In genomic region chr16:89364603-89365002, GRCh38 we compare ENCODE assay signal across 14 cellular contexts.
DNase-seq lines count a peak whose midpoint lies in the region; ATAC-seq and TF ChIP-seq lines count a peak whose summit lies in the region.
"Had no signal": no experiment of that assay in that cellular context is flagged by ENCODE, and none has a peak within 500 bp of the region (broad histone marks: within the 10 kb centered on the region; RNA-seq: fewer than 3 reads in every experiment).

No MANE protein-coding gene starts in this region.

- in situ Hi-C loops in gastrocnemius medialis (cut with MboI; ENCODE audit: low sequenced_read_pairs in 4 of 4): no loop called here

- intact Hi-C loops in esophagus squamous epithelium (cut with DNase I): no loop called here
- intact Hi-C loops in gastrocnemius medialis (cut with DNase I; ENCODE audit: low total_unique reads): no loop called here

- peaks cover 96% of the 10 kb centered on the region for H3K4me1 Mint-ChIP-seq in activated CD4-positive, alpha-beta T cell treated with anti-CD3 and anti-CD28 coated beads, Interleukin-2, amount 10 ng/mL, durations not matched to agents 7 days and 5 days

- CTCF ChIA-PET in activated CD4-positive, alpha-beta T cell treated with anti-CD3 and anti-CD28 coated beads, Interleukin-2, amount 10 ng/mL, durations not matched to agents 7 days and 5 days (lab: Charles Lee): interaction anchor here (0.8 to 1.9 kb wide), 3 partner anchors 8 to 19 kb away, joined by 3 to 7 read pairs (median 3); no protein-coding TSS in a partner anchor
- CTCF ChIA-PET in HEK293T (lab: Yijun Ruan, JAX): interaction anchor here (0.6 kb wide), 2 partner anchors 9 to 17 kb away, joined by 3 read pairs; no protein-coding TSS in a partner anchor

- TF ChIP-seq CTCF in RWPE2 (IDR thresholded peaks at IDR 0.05; ENCODE audit: poor library complexity, severe bottlenecking): no peak
- no peak for TF ChIP-seq CTCF in esophagus squamous epithelium (IDR thresholded peaks at IDR 0.05)
- TF ChIP-seq CTCF in gastrocnemius medialis (IDR thresholded peaks at IDR 0.05 in 4 of 5, conservative IDR thresholded peaks at IDR 0.05 in 1 of 5): no peak
- TF ChIP-seq CTCF in GM20000 (IDR thresholded peaks at IDR 0.05; ENCODE audit: extremely low read depth, missing control alignments): no peak

- no peak for TF ChIP-seq POLR2A in esophagus squamous epithelium (IDR thresholded peaks at IDR 0.05)
- TF ChIP-seq POLR2A in gastrocnemius medialis (IDR thresholded peaks at IDR 0.05): no peak

- H3K36me3 Mint-ChIP-seq in activated CD4-positive, alpha-beta T cell treated with anti-CD3 and anti-CD28 coated beads, Interleukin-2, amount 10 ng/mL, durations not matched to agents 7 days and 5 days (ENCODE audit: low read depth): peaks cover 26% of the 10 kb centered on the region

- H3K27ac ChIP-seq in RWPE2 (ENCODE audit: poor library complexity, severe bottlenecking) (peak overlapping the region; percentile 94), esophagus squamous epithelium (peak overlapping the region in 3 of 4 donors; percentile 50 to 81 (median 59)), gastrocnemius medialis (peak overlapping the region in 3 of 4 donors; percentile 24 to 51 (median 31))
- H3K27ac ChIP-seq: uterus had no signal

- POLR2A ChIA-PET in activated CD4-positive, alpha-beta T cell treated with anti-CD3 and anti-CD28 coated beads, Interleukin-2, amount 10 ng/mL, durations not matched to agents 7 days and 5 days (lab: Charles Lee): no interaction called here
- POLR2A ChIA-PET in HEK293T (lab: Yijun Ruan, JAX): no interaction called here

- H3K27me3 Mint-ChIP-seq in activated CD4-positive, alpha-beta T cell treated with anti-CD3 and anti-CD28 coated beads, Interleukin-2, amount 10 ng/mL, durations not matched to agents 7 days and 5 days: no peaks in the 10 kb centered on the region
- H3K27me3 Mint-ChIP-seq: memory B cell had no signal

- no peak for ATAC-seq in RWPE2 (ENCODE audit: low read depth)
- no peak for ATAC-seq in gastrocnemius medialis
- no peak for ATAC-seq in HG02763 (IDR thresholded peaks at IDR 0.05; ENCODE audit: unreplicated experiment)

- 19 to 44% methylated on average over 7 to 8 of the region's 8 CpGs for WGBS in esophagus squamous epithelium, 2 donors

- no peaks in the 10 kb centered on the region for H3K9me3 Mint-ChIP-seq in activated CD4-positive, alpha-beta T cell treated with anti-CD3 and anti-CD28 coated beads, Interleukin-2, amount 10 ng/mL, durations not matched to agents 7 days and 5 days
- H3K9me3 Mint-ChIP-seq: memory B cell had no signal

- H3K4me3 Mint-ChIP-seq in activated CD4-positive, alpha-beta T cell treated with anti-CD3 and anti-CD28 coated beads, Interleukin-2, amount 10 ng/mL, durations not matched to agents 7 days and 5 days: no peak overlapping the region
- H3K4me3 Mint-ChIP-seq: memory B cell had no signal

- H3K9me3 ChIP-seq in RWPE2 (ENCODE audit: severe bottlenecking) (no peaks in the 10 kb centered on the region), esophagus squamous epithelium (no peaks in the 10 kb centered on the region), gastrocnemius medialis (no peaks in the 10 kb centered on the region)
- H3K9me3 ChIP-seq: uterus had no signal

- H3K36me3 ChIP-seq in RWPE2 (ENCODE audit: low read depth) (peaks cover 20% of the 10 kb centered on the region), esophagus squamous epithelium (no peaks in the 10 kb centered on the region), gastrocnemius medialis (no peaks in the 10 kb centered on the region)
- H3K36me3 ChIP-seq: uterus had no signal

- peaks cover 63% of the 10 kb centered on the region for H3K4me1 ChIP-seq in RWPE2 (ENCODE audit: insufficient read depth, poor library complexity, severe bottlenecking)
- peaks cover 61 to 99% (median 76%) of the 10 kb centered on the region in 3 donors for H3K4me1 ChIP-seq in esophagus squamous epithelium
- H3K4me1 ChIP-seq in gastrocnemius medialis: peaks cover 85% of the 10 kb centered on the region in 2 donors

- H3K4me3 ChIP-seq in RWPE2 (ENCODE audit: severe bottlenecking) (no peak overlapping the region), esophagus squamous epithelium (no peak overlapping the region), gastrocnemius medialis (no peak overlapping the region)
- H3K4me3 ChIP-seq: uterus had no signal

- H3K27me3 ChIP-seq in RWPE2 (ENCODE audit: insufficient read depth, poor library complexity, severe bottlenecking) (no peaks in the 10 kb centered on the region), esophagus squamous epithelium (no peaks in the 10 kb centered on the region), gastrocnemius medialis (no peaks in the 10 kb centered on the region)
- H3K27me3 ChIP-seq: uterus had no signal

- peak overlapping the region; percentile 87 for H3K27ac Mint-ChIP-seq in activated CD4-positive, alpha-beta T cell treated with anti-CD3 and anti-CD28 coated beads, Interleukin-2, amount 10 ng/mL, durations not matched to agents 7 days and 5 days
- H3K27ac Mint-ChIP-seq: memory B cell had no signal

- no peak for DNase-seq in activated CD4-positive, alpha-beta T cell treated with anti-CD3 and anti-CD28 coated beads, Interleukin-2, amount 10 ng/mL, durations not matched to agents 7 days and 5 days
- no peak for DNase-seq in activated CD4-positive, alpha-beta T cell treated with anti-CD3 and anti-CD28 coated beads, Interleukin-2, amount 50 U/mL, for 4 hours
- DNase-seq in RWPE2 (ENCODE audit: low spot score) (no peak), esophagus squamous epithelium (lab: John Stamatoyannopoulos, UW) (no peak), gastrocnemius medialis (no peak), HEK293T (ENCODE audit: extremely low spot score) (no peak), GM20000 (ENCODE audit: low spot score) (no peak)
- DNase-seq: activated T-cell treated with anti-CD3 and anti-CD28 coated beads, Interleukin-2, amount 50 U/mL, for 1 hour; NCI-H1105; SHP77 treated with DMSO at 0.1 percent for 48 hours; stimulated activated CD4-positive, alpha-beta T cell treated with anti-CD3 and anti-CD28 coated beads, Interleukin-2, amount 100 ng/mL, for 48 hours; uterus had no signal

TF ChIP-seq in HEK293T, 16 proteins besides CTCF, POLR2A, EP300 and RAD21:
- TF ChIP-seq CTBP1 (IDR thresholded peaks at IDR 0.05; ENCODE audit: borderline replicate concordance) (no peak), LEF1 (IDR thresholded peaks at IDR 0.05; ENCODE audit: borderline replicate concordance) (no peak), ELF4 (IDR thresholded peaks at IDR 0.05) (no peak), ARNT (IDR thresholded peaks at IDR 0.05) (no peak), FOXA1 (IDR thresholded peaks at IDR 0.05) (no peak), ZNF384 (IDR thresholded peaks at IDR 0.05) (no peak), TARDBP (IDR thresholded peaks at IDR 0.05) (no peak), BHLHE40 (IDR thresholded peaks at IDR 0.05; ENCODE audit: borderline replicate concordance) (no peak), L3MBTL2 (conservative IDR thresholded peaks at IDR 0.05) (no peak), FOXK2 (IDR thresholded peaks at IDR 0.05) (no peak), SUZ12 (IDR thresholded peaks at IDR 0.05) (no peak), SP1 (IDR thresholded peaks at IDR 0.05) (no peak), NFRKB (IDR thresholded peaks at IDR 0.05) (no peak), HDGF (IDR thresholded peaks at IDR 0.05; ENCODE audit: borderline replicate concordance) (no peak), FOXM1 (IDR thresholded peaks at IDR 0.05; ENCODE audit: borderline replicate concordance) (no peak)
- TF ChIP-seq, protein P1, sequence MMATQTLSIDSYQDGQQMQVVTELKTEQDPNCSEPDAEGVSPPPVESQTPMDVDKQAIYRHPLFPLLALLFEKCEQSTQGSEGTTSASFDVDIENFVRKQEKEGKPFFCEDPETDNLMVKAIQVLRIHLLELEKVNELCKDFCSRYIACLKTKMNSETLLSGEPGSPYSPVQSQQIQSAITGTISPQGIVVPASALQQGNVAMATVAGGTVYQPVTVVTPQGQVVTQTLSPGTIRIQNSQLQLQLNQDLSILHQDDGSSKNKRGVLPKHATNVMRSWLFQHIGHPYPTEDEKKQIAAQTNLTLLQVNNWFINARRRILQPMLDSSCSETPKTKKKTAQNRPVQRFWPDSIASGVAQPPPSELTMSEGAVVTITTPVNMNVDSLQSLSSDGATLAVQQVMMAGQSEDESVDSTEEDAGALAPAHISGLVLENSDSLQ (IDR thresholded peaks at IDR 0.05): no peak

Comparison
In these comparisons a context has a peak if more than half of its experiments do, and no peak if none do; other contexts are left out.
1. H3K27ac ChIP-seq: peak in every context shown above with its lines; median percentile 94 in RWPE2; 59 in esophagus squamous epithelium; 31 in gastrocnemius medialis.